25 cellular contexts compared by ENCODE assay signal in genomic region chr14:50288146-50288545, GRCh38.
"Had no signal": no experiment of that assay in that cellular context is flagged by ENCODE, and none has a peak within 500 bp of the region (broad histone marks: within the 10 kb centered on the region; RNA-seq: fewer than 3 reads in every experiment).

No MANE protein-coding gene starts in this region.

- H3K4me1 ChIP-seq: left lung, left ventricle myocardium inferior, lower lobe of right lung had no signal

- FAIRE-seq: islet of Langerhans, keratinocyte had no signal

- H3K36me3 Mint-ChIP-seq: naive B cell had no signal

- H3K36me3 ChIP-seq: left lung, left ventricle myocardium inferior had no signal

- H3K9me3 ChIP-seq: left lung, left ventricle myocardium inferior, lower lobe of right lung, mucosa of descending colon had no signal

- H3K4me3 ChIP-seq: hepatocyte, left lung, left ventricle myocardium inferior, lower lobe of right lung, lung, mucosa of descending colon had no signal

- H3K27me3 ChIP-seq: hepatocyte, left lung had no signal

- H3K4me3 Mint-ChIP-seq: immature natural killer cell; memory B cell; mesothelial cell of epicardium; naive B cell; naive thymus-derived CD4-positive, alpha-beta T cell had no signal

- H3K27ac ChIP-seq: hepatocyte, left lung, left ventricle myocardium inferior, lower lobe of right lung had no signal

- H3K27ac Mint-ChIP-seq: immature natural killer cell; memory B cell; mesothelial cell of epicardium; naive B cell; naive thymus-derived CD4-positive, alpha-beta T cell had no signal

- H3K4me1 Mint-ChIP-seq: immature natural killer cell; memory B cell; mesothelial cell of epicardium; naive B cell; naive thymus-derived CD4-positive, alpha-beta T cell had no signal

- H3K9me3 Mint-ChIP-seq: immature natural killer cell; memory B cell; naive thymus-derived CD4-positive, alpha-beta T cell had no signal

- H3K4me2 ChIP-seq: hepatocyte had no signal

- H3K79me2 ChIP-seq: hepatocyte had no signal

- ATAC-seq: left cardiac atrium; left colon; left lobe of liver; left lung; left ventricle myocardium superior; lower lobe of right lung; mucosa of descending colon; naive thymus-derived CD4-positive, alpha-beta T cell had no signal

- DNase-seq: hippocampal formation; hypothalamus; immature natural killer cell; islet precursor cell; kidney; kidney glomerular epithelial cell; left cardiac atrium; left colon; left lung; left ventricle myocardium inferior; left ventricle myocardium superior; lower lobe of right lung; mammary epithelial cell; mesenchymal stem cell; midbrain; mucosa of descending colon; naive B cell; naive thymus-derived CD4-positive, alpha-beta T cell had no signal

- H2AFZ ChIP-seq: hepatocyte had no signal

- H3K27me3 Mint-ChIP-seq: memory B cell; naive B cell; naive thymus-derived CD4-positive, alpha-beta T cell had no signal
